ENCODE assay signal across 1 cellular context in the genomic region with DNA sequence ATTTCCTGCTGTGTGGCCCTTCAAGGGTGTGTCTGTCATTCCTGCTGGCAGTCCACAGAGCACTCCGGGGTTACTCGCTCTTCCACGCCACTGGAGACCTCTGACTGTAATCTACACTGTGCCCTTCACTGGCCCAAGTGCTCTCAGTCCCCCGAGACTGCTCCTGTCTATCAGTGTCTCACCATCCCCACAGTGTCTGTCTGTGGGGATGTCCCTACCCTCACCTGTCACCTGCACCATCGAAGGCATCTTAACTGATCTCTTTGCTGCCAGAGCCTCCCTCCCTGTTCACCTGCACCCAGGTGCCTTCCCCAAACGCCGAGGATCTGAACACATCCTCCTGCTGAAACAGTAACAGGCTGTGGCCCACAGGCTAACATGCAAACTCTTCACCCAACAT.
TF ChIP-seq lines count a peak whose summit lies in the region.

No MANE protein-coding gene starts in this region.

TF ChIP-seq in H1, 55 proteins besides CTCF, POLR2A, EP300 and RAD21 (continued from another document):
- no peak for TF ChIP-seq CBX8 (IDR thresholded peaks at IDR 0.05; ENCODE audit: borderline replicate concordance, low read depth, low read length)
- TF ChIP-seq, protein P1, sequence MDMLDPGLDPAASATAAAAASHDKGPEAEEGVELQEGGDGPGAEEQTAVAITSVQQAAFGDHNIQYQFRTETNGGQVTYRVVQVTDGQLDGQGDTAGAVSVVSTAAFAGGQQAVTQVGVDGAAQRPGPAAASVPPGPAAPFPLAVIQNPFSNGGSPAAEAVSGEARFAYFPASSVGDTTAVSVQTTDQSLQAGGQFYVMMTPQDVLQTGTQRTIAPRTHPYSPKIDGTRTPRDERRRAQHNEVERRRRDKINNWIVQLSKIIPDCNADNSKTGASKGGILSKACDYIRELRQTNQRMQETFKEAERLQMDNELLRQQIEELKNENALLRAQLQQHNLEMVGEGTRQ (IDR thresholded peaks at IDR 0.05; ENCODE audit: low read length): no peak
